17 cellular contexts compared by ENCODE assay signal in genomic region chr9:27382308-27382707, GRCh38.
"Had no signal": no experiment of that assay in that cellular context is flagged by ENCODE, and none has a peak within 500 bp of the region (broad histone marks: within the 10 kb centered on the region; RNA-seq: fewer than 3 reads in every experiment).

No MANE protein-coding gene starts in this region.

- H3K4me3 Mint-ChIP-seq: activated CD4-positive, alpha-beta memory T cell treated with anti-CD3 and anti-CD28 coated beads for 36 hours; activated naive CD8-positive, alpha-beta T cell; activated T-cell treated with anti-CD3 and anti-CD28 coated beads, Interleukin-2, amount 50 U/mL, for 4 hours; natural killer cell treated with Interleukin-12 subunit alpha and Interleukin-12 subunit beta and Interleukin-15 and Interleukin-18, amount 100 ng/mL, for 72 hours; stimulated activated naive CD8-positive, alpha-beta T cell treated with anti-CD3 and anti-CD28 coated beads, Interleukin-15, amount 100 ng/mL, for 72 hours had no signal

- ATAC-seq: activated T-cell treated with anti-CD3 and anti-CD28 coated beads, Interleukin-2, amount 50 U/mL, for 4 hours; lower lobe of right lung; natural killer cell treated with Interleukin-12 subunit alpha and Interleukin-12 subunit beta and Interleukin-15 and Interleukin-18, amount 100 ng/mL, for 72 hours; stimulated activated naive CD8-positive, alpha-beta T cell treated with anti-CD3 and anti-CD28 coated beads, Interleukin-15, amount 100 ng/mL, for 72 hours had no signal

- H3K27ac ChIP-seq: breast epithelium, lower lobe of right lung, thoracic aorta, vagina had no signal

- DNase-seq: activated CD4-positive, alpha-beta memory T cell treated with anti-CD3 and anti-CD28 coated beads for 36 hours; activated CD4-positive, alpha-beta T cell treated with anti-CD3 and anti-CD28 coated beads for 1 hour; activated gamma-delta T cell; activated T-cell treated with anti-CD3 and anti-CD28 coated beads, Interleukin-2, amount 50 U/mL, for 4 hours; anterior cingulate cortex; hippocampal formation; kidney glomerular epithelial cell; lower lobe of right lung; stimulated activated CD4-positive, alpha-beta T cell treated with anti-CD3 and anti-CD28 coated beads, Interleukin-4, amount 100 ng/mL, for 1 hour; stimulated activated CD8-positive, alpha-beta memory T cell treated with anti-CD3 and anti-CD28 coated beads, Interleukin-4, amount 100 ng/mL, for 48 hours; stimulated activated naive CD8-positive, alpha-beta T cell treated with anti-CD3 and anti-CD28 coated beads, Interleukin-15, amount 100 ng/mL, for 72 hours; T-helper 9 cell had no signal

- H3K36me3 Mint-ChIP-seq: activated CD4-positive, alpha-beta memory T cell treated with anti-CD3 and anti-CD28 coated beads for 36 hours; activated naive CD8-positive, alpha-beta T cell; natural killer cell treated with Interleukin-12 subunit alpha and Interleukin-12 subunit beta and Interleukin-15 and Interleukin-18, amount 100 ng/mL, for 72 hours had no signal

- H3K4me3 ChIP-seq: breast epithelium, lower lobe of right lung, thoracic aorta, vagina had no signal

- H3K9me3 Mint-ChIP-seq: activated CD4-positive, alpha-beta memory T cell treated with anti-CD3 and anti-CD28 coated beads for 36 hours; activated T-cell treated with anti-CD3 and anti-CD28 coated beads, Interleukin-2, amount 50 U/mL, for 4 hours; natural killer cell treated with Interleukin-12 subunit alpha and Interleukin-12 subunit beta and Interleukin-15 and Interleukin-18, amount 100 ng/mL, for 72 hours; stimulated activated naive CD8-positive, alpha-beta T cell treated with anti-CD3 and anti-CD28 coated beads, Interleukin-15, amount 100 ng/mL, for 72 hours had no signal

- H3K27me3 ChIP-seq: breast epithelium, vagina had no signal

- H3K9me3 ChIP-seq: breast epithelium, lower lobe of right lung, thoracic aorta, vagina had no signal

- H3K27ac Mint-ChIP-seq: activated CD4-positive, alpha-beta memory T cell treated with anti-CD3 and anti-CD28 coated beads for 36 hours; activated naive CD8-positive, alpha-beta T cell; natural killer cell treated with Interleukin-12 subunit alpha and Interleukin-12 subunit beta and Interleukin-15 and Interleukin-18, amount 100 ng/mL, for 72 hours; stimulated activated naive CD8-positive, alpha-beta T cell treated with anti-CD3 and anti-CD28 coated beads, Interleukin-15, amount 100 ng/mL, for 72 hours had no signal

- H3K36me3 ChIP-seq: breast epithelium, lower lobe of right lung, thoracic aorta, vagina had no signal

- H3K27me3 Mint-ChIP-seq: activated naive CD8-positive, alpha-beta T cell had no signal
